Comparison of ENCODE assay signal across 22 cellular contexts in the genomic region with DNA sequence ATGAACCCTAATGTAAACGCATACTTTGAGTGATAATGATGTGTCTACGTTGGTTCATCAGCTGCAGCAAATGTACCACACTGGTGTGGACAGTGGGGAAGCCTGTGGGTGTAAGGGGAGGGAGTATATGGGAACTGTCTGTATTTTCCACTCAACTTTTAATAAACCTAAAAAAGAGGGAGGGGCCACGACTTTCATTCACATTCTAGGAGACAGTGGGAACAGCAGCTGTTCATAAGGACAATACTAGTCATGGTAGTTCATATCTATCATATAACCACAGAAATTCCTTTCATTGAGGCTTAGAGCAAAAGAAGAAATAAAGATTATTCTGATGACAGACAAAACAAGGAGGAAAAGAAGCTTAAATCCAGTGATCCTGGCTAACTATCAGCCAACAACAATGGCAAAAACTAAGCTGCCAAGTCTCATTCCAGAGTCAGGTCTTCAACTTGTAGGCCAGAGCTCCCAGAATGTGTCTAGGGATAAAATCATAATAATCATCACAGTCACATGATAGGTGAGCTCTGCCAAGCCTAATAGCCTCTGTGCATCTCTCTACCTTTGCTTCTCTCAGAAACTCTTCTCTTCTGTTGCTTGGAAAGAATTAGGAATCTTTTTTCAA. TPM values are rescaled to one million over a fixed set of nuclear protein-coding genes. Genes with fewer than 3 reads are reported as not detected.
DNase-seq lines count a peak whose midpoint lies in the region; ATAC-seq and TF ChIP-seq lines count a peak whose summit lies in the region.
"Had no signal": no experiment of that assay in that cellular context is flagged by ENCODE, and none has a peak within 500 bp of the region (broad histone marks: within the 10 kb centered on the region; RNA-seq: fewer than 3 reads in every experiment).

No MANE protein-coding gene starts in this region.

- dilution Hi-C loops in mammary epithelial cell (cut with HindIII; ENCODE audit: low sequenced_read_pairs), result no loop called here

- H3K36me3 Mint-ChIP-seq in mesothelial cell of epicardium, result peaks cover 6% of the 10 kb centered on the region

- H3K27me3 ChIP-seq in breast epithelium, result no peaks in the 10 kb centered on the region
- H3K27me3 ChIP-seq in mammary epithelial cell (ENCODE audit: insufficient read depth, low read length), result no peaks in the 10 kb centered on the region
- H3K27me3 ChIP-seq: hepatocyte, upper lobe of left lung had no signal

- peaks cover 0 to 2% of the 10 kb centered on the region in 2 donors for H3K4me1 ChIP-seq in breast epithelium
- no peaks in the 10 kb centered on the region for H3K4me1 ChIP-seq in mammary epithelial cell (ENCODE audit: insufficient read depth, low read length)
- H3K4me1 ChIP-seq: HAP-1 had no signal

- TF ChIP-seq CTCF in breast epithelium (IDR thresholded peaks at IDR 0.05), result no peak
- no peak for TF ChIP-seq CTCF in mammary epithelial cell (conservative IDR thresholded peaks at IDR 0.05 in 1 of 2, IDR thresholded peaks at IDR 0.05 in 1 of 2; ENCODE audit: extremely low read depth in 1 of 2, insufficient read depth in 1 of 2, low read depth in 1 of 2, low read length in 2 of 2)
- TF ChIP-seq CTCF in choroid plexus epithelial cell (conservative IDR thresholded peaks at IDR 0.05; ENCODE audit: low read depth, low read length), result no peak
- TF ChIP-seq CTCF in mesothelial cell of epicardium (IDR thresholded peaks at IDR 0.05; ENCODE audit: unreplicated experiment), result no peak

- no peaks in the 10 kb centered on the region for H3K9me3 ChIP-seq in breast epithelium
- no peaks in the 10 kb centered on the region for H3K9me3 ChIP-seq in mammary epithelial cell (replicated peaks; ENCODE audit: insufficient read depth, low read length)
- H3K9me3 ChIP-seq: HAP-1, upper lobe of left lung had no signal

- peaks cover 7% of the 10 kb centered on the region for H3K4me1 Mint-ChIP-seq in mesothelial cell of epicardium

- WGBS in mammary epithelial cell (ENCODE audit: low coverage, missing lambda C conversion rate), result 72% methylated on average over 3 of the region's 3 CpGs

- no peaks in the 10 kb centered on the region for H3K27me3 Mint-ChIP-seq in mesothelial cell of epicardium (ENCODE audit: low read depth)
- H3K27me3 Mint-ChIP-seq: CD4-positive, alpha-beta T cell; stimulated activated naive CD8-positive, alpha-beta T cell treated with anti-CD3 and anti-CD28 coated beads, Interleukin-15, amount 100 ng/mL, for 72 hours had no signal

- in situ Hi-C loops in mammary epithelial cell (cut with MboI; ENCODE audit: low sequenced_read_pairs in 2 of 2), result no loop called here

- H3K4me3 ChIP-seq in breast epithelium, result no peak overlapping the region
- no peak overlapping the region for H3K4me3 ChIP-seq in mammary epithelial cell (replicated peaks in 1 of 3; ENCODE audit: insufficient read depth in 1 of 3, low read depth in 2 of 3, low read length in 3 of 3)
- H3K4me3 ChIP-seq in choroid plexus epithelial cell (ENCODE audit: low read depth, low read length), result no peak overlapping the region
- H3K4me3 ChIP-seq: HAP-1, hepatocyte, upper lobe of left lung had no signal

- intact Hi-C loops in breast epithelium (cut with DNase I; ENCODE audit: low total_unique reads), result no loop called here
- intact Hi-C loops in mammary epithelial cell (cut with micrococcal nuclease), result no loop called here

- H3K79me2 ChIP-seq in mammary epithelial cell (ENCODE audit: insufficient read depth, low read length), result peaks cover 6% of the 10 kb centered on the region

- no peak overlapping the region for H3K9ac ChIP-seq in mammary epithelial cell (ENCODE audit: insufficient read depth, low read length)

- H3K4me3 Mint-ChIP-seq in mesothelial cell of epicardium, result no peak overlapping the region
- H3K4me3 Mint-ChIP-seq: CD4-positive, alpha-beta T cell; stimulated activated naive CD8-positive, alpha-beta T cell treated with anti-CD3 and anti-CD28 coated beads, Interleukin-15, amount 100 ng/mL, for 72 hours had no signal

- no peak overlapping the region for H3K4me2 ChIP-seq in mammary epithelial cell (ENCODE audit: insufficient read depth, low read depth, low read length)
- H3K4me2 ChIP-seq: hepatocyte had no signal

- H3K27ac ChIP-seq in breast epithelium, result peak overlapping the region; percentile 11 to 45
- H3K27ac ChIP-seq in mammary epithelial cell (ENCODE audit: insufficient read depth, low read depth, low read length), result no peak overlapping the region
- H3K27ac ChIP-seq: HL-60, upper lobe of left lung had no signal

- H2AFZ ChIP-seq in mammary epithelial cell (ENCODE audit: low read depth, low read length), result no peak overlapping the region
- H2AFZ ChIP-seq: hepatocyte had no signal

- H3K9me3 Mint-ChIP-seq in mesothelial cell of epicardium, result no peaks in the 10 kb centered on the region
- H3K9me3 Mint-ChIP-seq: activated naive CD4-positive, alpha-beta T cell treated with anti-CD3 and anti-CD28 coated beads, Interleukin-2, amount 50 U/mL, for 72 hours; CD4-positive, alpha-beta T cell; stimulated activated naive CD8-positive, alpha-beta T cell treated with anti-CD3 and anti-CD28 coated beads, Interleukin-15, amount 100 ng/mL, for 72 hours had no signal

- H3K27ac Mint-ChIP-seq in mesothelial cell of epicardium, result peak overlapping the region; percentile 58
- H3K27ac Mint-ChIP-seq: CD4-positive, alpha-beta T cell; stimulated activated naive CD8-positive, alpha-beta T cell treated with anti-CD3 and anti-CD28 coated beads, Interleukin-15, amount 100 ng/mL, for 72 hours had no signal

- no TSS peak for BruUV-seq in mammary epithelial cell (replicated peaks; lab: Mats Ljungman, UMichigan)

- no peak for ATAC-seq in left lobe of liver
- ATAC-seq in GM19035 (IDR thresholded peaks at IDR 0.05; ENCODE audit: unreplicated experiment), result no peak
- ATAC-seq in GM21367 (IDR thresholded peaks at IDR 0.05; ENCODE audit: unreplicated experiment), result no peak
- ATAC-seq: activated naive CD4-positive, alpha-beta T cell treated with anti-CD3 and anti-CD28 coated beads, Interleukin-2, amount 50 U/mL, for 72 hours; stimulated activated naive CD8-positive, alpha-beta T cell treated with anti-CD3 and anti-CD28 coated beads, Interleukin-15, amount 100 ng/mL, for 72 hours had no signal

- H3K36me3 ChIP-seq in breast epithelium (no peaks in the 10 kb centered on the region), mammary epithelial cell (ENCODE audit: insufficient read depth, low read length) (no peaks in the 10 kb centered on the region)
- H3K36me3 ChIP-seq: HAP-1 had no signal

- CTCF ChIA-PET in mammary epithelial cell (lab: Charles Lee; ENCODE audit: low non-redundant PET), result no interaction called here

- no peak for TF ChIP-seq POLR2A in breast epithelium (IDR thresholded peaks at IDR 0.05)

- DNase-seq in breast epithelium (ENCODE audit: low spot score in 2 of 2) (no peak), mammary epithelial cell (no peak), choroid plexus epithelial cell (ENCODE audit: low read depth) (peak; percentile 52), mesothelial cell of epicardium (ENCODE audit: low spot score in 2 of 2, unreplicated experiment in 2 of 2) (no peak), left lobe of liver (ENCODE audit: low spot score) (no peak), MV-4-11 (lab: John Stamatoyannopoulos, UW) (no peak)
- DNase-seq: activated CD4-positive, alpha-beta T cell treated with anti-CD3 and anti-CD28 coated beads, Interleukin-2, amount 50 U/mL, for 4 hours; CD4-positive, alpha-beta T cell; kidney; mesenchymal stem cell; NCI-H2029 treated with DMSO at 0.1 percent for 48 hours; NCI-H524; Right ventricle myocardium superior; stimulated activated naive CD8-positive, alpha-beta T cell treated with anti-CD3 and anti-CD28 coated beads, Interleukin-15, amount 100 ng/mL, for 72 hours; upper lobe of left lung had no signal

- no peaks in the 10 kb centered on the region for H4K20me1 ChIP-seq in mammary epithelial cell (ENCODE audit: insufficient read depth, low read length)

RNA-seq across cellular contexts. Expression of a gene that starts 59.4 kb away (rescaled TPM):
- total RNA-seq in breast epithelium, result 1 to 10 TPM in 1 of 3 donors, under 1 TPM in 1, not detected in 1; 0.66 to 1.1 TPM
- total RNA-seq in mammary epithelial cell, result under 1 TPM in 1 of 2 donors, not detected in 1; 0.17 TPM
- 0.03 TPM for polyA plus RNA-seq in mammary epithelial cell
- not detected for polyA minus RNA-seq in mammary epithelial cell
- total RNA-seq in mesothelial cell of epicardium, result 0.42 to 0.68 TPM (median 0.51 TPM) in 3 replicates
- not detected for total RNA-seq in left lobe of liver
- total RNA-seq: renal cortical epithelial cell, Right ventricle myocardium superior had no signal
- polyA plus RNA-seq: hepatocyte had no signal
